In the genomic region with DNA sequence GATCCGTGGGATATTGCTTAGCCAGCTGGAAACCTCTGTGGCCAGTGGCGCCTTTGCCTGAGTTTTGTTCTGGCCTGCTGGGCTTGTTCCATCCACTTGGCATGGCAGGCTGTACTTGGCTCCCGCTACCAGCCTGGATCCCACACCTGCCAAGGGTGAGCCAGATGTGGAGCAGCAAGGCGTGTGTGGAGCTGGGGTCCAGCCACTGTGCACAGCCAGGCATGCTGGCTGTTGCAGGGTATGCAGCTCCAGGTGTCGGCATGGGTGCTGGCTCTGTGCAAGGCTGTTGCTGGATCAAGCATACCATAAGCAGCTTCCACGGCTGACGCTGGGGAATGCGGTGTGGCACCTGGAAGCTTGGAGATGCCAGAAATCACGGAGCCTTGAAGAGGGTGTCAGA, we compare ENCODE assay signal across 19 cellular contexts. TPM values are rescaled to one million over a fixed set of nuclear protein-coding genes. Genes with fewer than 3 reads are reported as not detected.
A peak's percentile ranks its signal among the peaks of the same experiment; 100 is the strongest.
DNase-seq lines count a peak whose midpoint lies in the region; ATAC-seq and TF ChIP-seq lines count a peak whose summit lies in the region.
"Had no signal": no experiment of that assay in that cellular context is flagged by ENCODE, and none has a peak within 500 bp of the region (broad histone marks: within the 10 kb centered on the region; RNA-seq: fewer than 3 reads in every experiment).

No MANE protein-coding gene starts in this region.

- POLR2A ChIA-PET in WTC11 (lab: Charles Lee), result interaction anchor here (0.7 to 1.3 kb wide), 3 partner anchors 31 to 94 kb away, joined by 3 to 7 read pairs (median 3); a partner anchor contains a TSS

- H3K4me1 ChIP-seq in GM23338 (ENCODE audit: insufficient read depth), result peaks cover 14% of the 10 kb centered on the region; the same call in 1 of the 2 replicates
- H3K4me1 ChIP-seq in iPS-20b (ENCODE audit: insufficient read depth, low read length), result peaks cover 32% of the 10 kb centered on the region; the same call in 1 of the 2 replicates
- H3K4me1 ChIP-seq: HAP-1 had no signal

- H3K27me3 Mint-ChIP-seq in GM23338 (ENCODE audit: insufficient read depth, low read depth, poor library complexity) (peaks cover 7% of the 10 kb centered on the region), WTC11 (ENCODE audit: low read depth) (no peaks in the 10 kb centered on the region; the same call in 1 of the 2 replicates)
- H3K27me3 Mint-ChIP-seq: CD4-positive, alpha-beta T cell had no signal

- no peaks in the 10 kb centered on the region for H3K9me2 ChIP-seq in GM23338 (ENCODE audit: insufficient read depth)

- H4K20me1 ChIP-seq in GM23338 (replicated peaks; ENCODE audit: insufficient read depth), result peaks cover 4% of the 10 kb centered on the region; the same call in 1 of the 2 replicates

- H3K4me3 ChIP-seq in GM23338, result no peak overlapping the region
- H3K4me3 ChIP-seq in iPS-20b (ENCODE audit: low read length), result no peak overlapping the region; the same call in 1 of the 2 replicates
- H3K4me3 ChIP-seq: GM23248, HAP-1, K562 had no signal

- peaks cover 96% of the 10 kb centered on the region for H3K79me2 ChIP-seq in GM23338 (replicated peaks; ENCODE audit: insufficient read depth)

- TF ChIP-seq CTCF in GM23338 (conservative IDR thresholded peaks at IDR 0.05; ENCODE audit: low read depth in 2 of 2) (no peak), WTC11 (IDR thresholded peaks at IDR 0.05) (no peak), GM13977 (IDR thresholded peaks at IDR 0.05; ENCODE audit: extremely low read depth, insufficient read depth, missing control alignments) (no peak)

- no peak overlapping the region for H2AFZ ChIP-seq in GM23338
- H2AFZ ChIP-seq: GM23248 had no signal

- ATAC-seq in Right ventricle myocardium superior (ENCODE audit: poor library complexity), result peak; percentile 84
- ATAC-seq in left cardiac atrium, result no peak
- ATAC-seq in GM23338, result peak; percentile 9; the same call in 1 of the 3 replicates
- no peak for ATAC-seq in WTC11
- ATAC-seq: K562 had no signal

- H3K36me3 ChIP-seq in GM23338 (ENCODE audit: insufficient read depth) (0 out of 2 replicates have a peak, but pooled peaks cover 3% of the 10 kb centered on the region), iPS-20b (ENCODE audit: insufficient read depth, low read depth, low read length) (peaks cover 8% of the 10 kb centered on the region)
- H3K36me3 ChIP-seq: HAP-1 had no signal

- H3K36me3 Mint-ChIP-seq in GM23338 (ENCODE audit: low read depth), result peaks cover 56% of the 10 kb centered on the region
- peaks cover 54% of the 10 kb centered on the region for H3K36me3 Mint-ChIP-seq in WTC11

- no peak overlapping the region for H3K4me3 Mint-ChIP-seq in GM23338
- H3K4me3 Mint-ChIP-seq in WTC11, result no peak overlapping the region
- H3K4me3 Mint-ChIP-seq: CD4-positive, alpha-beta T cell; HFFc6 had no signal

- peaks cover 8% of the 10 kb centered on the region; the same call in 1 of the 2 replicates for H3K9me3 ChIP-seq in iPS-20b (ENCODE audit: insufficient read depth, low read depth, low read length)
- H3K9me3 ChIP-seq: HAP-1 had no signal

- peak overlapping the region; percentile 97; the same call in 1 of the 2 replicates for H3K27ac Mint-ChIP-seq in GM23338
- peak overlapping the region; percentile 94 for H3K27ac Mint-ChIP-seq in WTC11
- H3K27ac Mint-ChIP-seq: CD4-positive, alpha-beta T cell; HFFc6 had no signal

- H3K4me1 Mint-ChIP-seq in GM23338, result peaks cover 67% of the 10 kb centered on the region
- peaks cover 56% of the 10 kb centered on the region for H3K4me1 Mint-ChIP-seq in WTC11

- no peak overlapping the region for H3K4me2 ChIP-seq in GM23338

- no peaks in the 10 kb centered on the region for H3K27me3 ChIP-seq in GM23338 (ENCODE audit: insufficient read depth)
- no peaks in the 10 kb centered on the region for H3K27me3 ChIP-seq in iPS-20b (ENCODE audit: insufficient read depth, low read length)

- H3K9ac ChIP-seq in iPS-20b (ENCODE audit: low read depth, low read length), result peak overlapping the region; percentile 34; the same call in 1 of the 2 replicates
- H3K9ac ChIP-seq: GM23248 had no signal

- CTCF ChIA-PET in WTC11 (lab: Charles Lee), result interaction anchor here (0.8 to 1.1 kb wide), 2 partner anchors 14 to 31 kb away, joined by 3 to 4 read pairs; no protein-coding TSS in a partner anchor

- in situ Hi-C loops in GM13977 (cut with MboI; ENCODE audit: low pct_unique_long_range_greater_than_20kb, low sequenced_read_pairs, unreplicated experiment), result no loop called here

- peaks cover 37% of the 10 kb centered on the region for H3K9me3 Mint-ChIP-seq in GM23338
- peaks cover 45% of the 10 kb centered on the region for H3K9me3 Mint-ChIP-seq in WTC11

- H3F3A ChIP-seq in GM23338 (replicated peaks; ENCODE audit: low read depth), result no peaks in the 10 kb centered on the region

- DNase-seq in Right ventricle myocardium superior, result peak; percentile 67
- no peak for DNase-seq in left cardiac atrium
- no peak for DNase-seq in GM23338 (ENCODE audit: low spot score)
- DNase-seq in WTC11 (ENCODE audit: low spot score), result no peak
- DNase-seq in Kasumi-1 (lab: John Stamatoyannopoulos, UW), result no peak
- no peak for DNase-seq in GM13977 (ENCODE audit: low spot score)
- no peak for DNase-seq in nucleus accumbens (lab: John Stamatoyannopoulos, UW)
- DNase-seq: ACHN; C1 segment of cervical spinal cord; Calu3; CD4-positive, alpha-beta T cell; DMS153; DMS79 treated with DMSO at 0.1 percent for 48 hours; EL; GM23248; HFFc6 had no signal

- intact Hi-C loops in Right ventricle myocardium superior (cut with DNase I), result no loop called here
- intact Hi-C loops in left cardiac atrium (cut with DNase I), result no loop called here

- H3K27ac ChIP-seq in GM23338 (ENCODE audit: low read depth), result no peak overlapping the region
- peak overlapping the region; percentile 66 for H3K27ac ChIP-seq in iPS-20b (ENCODE audit: low read length)
- H3K27ac ChIP-seq: GM23248 had no signal

TF ChIP-seq in GM23338, 12 proteins besides CTCF, POLR2A, EP300 and RAD21 (continues in another document):
- no peak for TF ChIP-seq NANOG (IDR thresholded peaks at IDR 0.05; ENCODE audit: borderline replicate concordance)
- TF ChIP-seq STAT1 (IDR thresholded peaks at IDR 0.05; ENCODE audit: unreplicated experiment), result no peak
- TF ChIP-seq JUNB (IDR thresholded peaks at IDR 0.05; ENCODE audit: unreplicated experiment), result no peak
- no peak for TF ChIP-seq POLR2AphosphoS5 (IDR thresholded peaks at IDR 0.05; ENCODE audit: low read depth)
- no peak for TF ChIP-seq ZNF331 (CRISPR knock-in tag; IDR thresholded peaks at IDR 0.05; ENCODE audit: low read depth)

TF ChIP-seq in WTC11, 78 proteins besides CTCF, POLR2A, EP300 and RAD21:
- TF ChIP-seq, protein P1, sequence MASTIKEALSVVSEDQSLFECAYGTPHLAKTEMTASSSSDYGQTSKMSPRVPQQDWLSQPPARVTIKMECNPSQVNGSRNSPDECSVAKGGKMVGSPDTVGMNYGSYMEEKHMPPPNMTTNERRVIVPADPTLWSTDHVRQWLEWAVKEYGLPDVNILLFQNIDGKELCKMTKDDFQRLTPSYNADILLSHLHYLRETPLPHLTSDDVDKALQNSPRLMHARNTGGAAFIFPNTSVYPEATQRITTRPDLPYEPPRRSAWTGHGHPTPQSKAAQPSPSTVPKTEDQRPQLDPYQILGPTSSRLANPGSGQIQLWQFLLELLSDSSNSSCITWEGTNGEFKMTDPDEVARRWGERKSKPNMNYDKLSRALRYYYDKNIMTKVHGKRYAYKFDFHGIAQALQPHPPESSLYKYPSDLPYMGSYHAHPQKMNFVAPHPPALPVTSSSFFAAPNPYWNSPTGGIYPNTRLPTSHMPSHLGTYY (CRISPR knock-in tag; IDR thresholded peaks at IDR 0.05), result no peak
- 0 out of 2 replicates have a peak, but pooled peaks have one; percentile 38 for TF ChIP-seq ZNF138 (CRISPR knock-in tag; conservative IDR thresholded peaks at IDR 0.05)

RNA-seq across cellular contexts. Expression of a gene that starts 34.5 kb away (rescaled TPM):
- total RNA-seq in Right ventricle myocardium superior (37.6 TPM), left cardiac atrium (10 to 100 TPM; 33.0 TPM), WTC11 (2021) (79.4 to 85.8 TPM (median 79.7 TPM) in 3 replicates)
- 89.4 and 90.4 TPM in 2 replicates for total RNA-seq in GM23338 (2014; rRNA removed; shearing (Covaris generic))
- 25.1 and 41.6 TPM in 2 replicates for polyA plus RNA-seq in GM23338 (2016; fragmentation: Nextera tagmentation; extraction: Ambion mirVana)

Comparison
In these comparisons a context has a peak if more than half of its experiments do, and no peak if none do; other contexts are left out.
1. ATAC-seq: peak in Right ventricle myocardium superior (single experiment) and GM23338 (single experiment); none in left cardiac atrium (0 of 2) and WTC11 (single experiment).